In genomic region chr17:50903604-50904521, GRCh38 we compare ENCODE assay signal across 8 cellular contexts. TPM values are rescaled to one million over a fixed set of nuclear protein-coding genes. Genes with fewer than 3 reads are reported as not detected.
A peak's percentile ranks its signal among the peaks of the same experiment; 100 is the strongest.
DNase-seq lines count a peak whose midpoint lies in the region; ATAC-seq, FAIRE-seq and TF ChIP-seq lines count a peak whose summit lies in the region.

No MANE protein-coding gene starts in this region.

- FAIRE-seq in D721Med (lab: Jason Lieb, UNC), result no peak

- H3K36me3 Mint-ChIP-seq in activated CD8-positive, alpha-beta memory T cell treated with anti-CD3 and anti-CD28 coated beads, Interleukin-2, amount 10 ng/mL, durations not matched to agents 7 days and 5 days, result no peaks in the 10 kb centered on the region
- H3K36me3 Mint-ChIP-seq in activated CD4-positive, alpha-beta memory T cell treated with anti-CD3 and anti-CD28 coated beads, Interleukin-2, amount 10 ng/mL, durations not matched to agents 7 days and 5 days (ENCODE audit: low read depth), result no peaks in the 10 kb centered on the region
- H3K36me3 Mint-ChIP-seq in stimulated activated memory B cell treated with anti-CD40 and anti-IgM and Interleukin-4, amounts not matched to agents 10 μg/mL and 1 μg/mL and 100 μg/mL, for 72 hours, result no peaks in the 10 kb centered on the region

- no peaks in the 10 kb centered on the region for H3K27me3 Mint-ChIP-seq in activated CD8-positive, alpha-beta memory T cell treated with anti-CD3 and anti-CD28 coated beads, Interleukin-2, amount 10 ng/mL, durations not matched to agents 7 days and 5 days
- no peaks in the 10 kb centered on the region for H3K27me3 Mint-ChIP-seq in activated CD4-positive, alpha-beta memory T cell treated with anti-CD3 and anti-CD28 coated beads, Interleukin-2, amount 10 ng/mL, durations not matched to agents 7 days and 5 days
- H3K27me3 Mint-ChIP-seq in stimulated activated memory B cell treated with anti-CD40 and anti-IgM and Interleukin-4, amounts not matched to agents 10 μg/mL and 1 μg/mL and 100 μg/mL, for 72 hours, result no peaks in the 10 kb centered on the region

- POLR2A ChIA-PET in activated CD4-positive, alpha-beta memory T cell treated with anti-CD3 and anti-CD28 coated beads, Interleukin-2, amount 10 ng/mL, durations not matched to agents 7 days and 5 days (lab: Charles Lee), result interaction anchor here (0.7 to 15.2 kb wide), 6 partner anchors 15 to 45 kb away, joined by 3 to 298 read pairs (median 4); partner anchors contain the start of gene TOB1

- CTCF ChIA-PET in activated CD8-positive, alpha-beta memory T cell treated with anti-CD3 and anti-CD28 coated beads, Interleukin-2, amount 10 ng/mL, durations not matched to agents 7 days and 5 days (lab: Charles Lee), result interaction anchor here (1.1 to 2.1 kb wide), 4 partner anchors 32 to 45 kb away, joined by 3 to 7 read pairs (median 4); partner anchors contain the start of gene TOB1
- CTCF ChIA-PET in activated CD4-positive, alpha-beta memory T cell treated with anti-CD3 and anti-CD28 coated beads, Interleukin-2, amount 10 ng/mL, durations not matched to agents 7 days and 5 days (lab: Charles Lee), result no interaction called here

- H3K9me3 ChIP-seq in gastroesophageal sphincter, result no peaks in the 10 kb centered on the region

- H3K9me3 Mint-ChIP-seq in activated CD8-positive, alpha-beta memory T cell treated with anti-CD3 and anti-CD28 coated beads, Interleukin-2, amount 10 ng/mL, durations not matched to agents 7 days and 5 days (ENCODE audit: low read depth), result no peaks in the 10 kb centered on the region
- no peaks in the 10 kb centered on the region for H3K9me3 Mint-ChIP-seq in activated CD4-positive, alpha-beta memory T cell treated with anti-CD3 and anti-CD28 coated beads, Interleukin-2, amount 10 ng/mL, durations not matched to agents 7 days and 5 days
- H3K9me3 Mint-ChIP-seq in stimulated activated memory B cell treated with anti-CD40 and anti-IgM and Interleukin-4, amounts not matched to agents 10 μg/mL and 1 μg/mL and 100 μg/mL, for 72 hours, result no peaks in the 10 kb centered on the region

- H3K4me3 Mint-ChIP-seq in activated CD8-positive, alpha-beta memory T cell treated with anti-CD3 and anti-CD28 coated beads, Interleukin-2, amount 10 ng/mL, durations not matched to agents 7 days and 5 days, result peak overlapping the region; percentile 56
- H3K4me3 Mint-ChIP-seq in activated CD4-positive, alpha-beta memory T cell treated with anti-CD3 and anti-CD28 coated beads, Interleukin-2, amount 10 ng/mL, durations not matched to agents 7 days and 5 days, result peak overlapping the region; percentile 59
- H3K4me3 Mint-ChIP-seq in stimulated activated memory B cell treated with anti-CD40 and anti-IgM and Interleukin-4, amounts not matched to agents 10 μg/mL and 1 μg/mL and 100 μg/mL, for 72 hours, result peak overlapping the region; percentile 21

- H3K4me1 Mint-ChIP-seq in activated CD8-positive, alpha-beta memory T cell treated with anti-CD3 and anti-CD28 coated beads, Interleukin-2, amount 10 ng/mL, durations not matched to agents 7 days and 5 days, result peaks cover 45% of the 10 kb centered on the region
- H3K4me1 Mint-ChIP-seq in activated CD4-positive, alpha-beta memory T cell treated with anti-CD3 and anti-CD28 coated beads, Interleukin-2, amount 10 ng/mL, durations not matched to agents 7 days and 5 days, result peaks cover 61% of the 10 kb centered on the region
- peaks cover 23% of the 10 kb centered on the region for H3K4me1 Mint-ChIP-seq in stimulated activated memory B cell treated with anti-CD40 and anti-IgM and Interleukin-4, amounts not matched to agents 10 μg/mL and 1 μg/mL and 100 μg/mL, for 72 hours

- peak; percentile 86 for ATAC-seq in activated CD8-positive, alpha-beta memory T cell treated with anti-CD3 and anti-CD28 coated beads, Interleukin-2, amount 10 ng/mL, durations not matched to agents 7 days and 5 days
- ATAC-seq in gastroesophageal sphincter (peak; percentile 27), HG02642 (IDR thresholded peaks at IDR 0.05; ENCODE audit: poor library complexity, unreplicated experiment) (no peak)
- ATAC-seq in stimulated activated memory B cell treated with anti-CD40 and anti-IgM and Interleukin-4, amounts not matched to agents 10 μg/mL and 1 μg/mL and 100 μg/mL, for 72 hours, result peak; percentile 74

- no peaks in the 10 kb centered on the region for H3K36me3 ChIP-seq in gastroesophageal sphincter

- TF ChIP-seq CTCF in gastroesophageal sphincter (IDR thresholded peaks at IDR 0.05) (peak in 2 of 4 experiments; percentile 14 to 26), D721Med (IDR thresholded peaks at IDR 0.05; ENCODE audit: insufficient read depth, missing control alignments) (no peak)

- H3K4me1 ChIP-seq in gastroesophageal sphincter, result peaks cover 12 to 58% (median 21%) of the 10 kb centered on the region in 3 donors

- 22 to 48% methylated on average over 7 to 9 of the region's 10 CpGs for WGBS in gastroesophageal sphincter (ENCODE audit: low coverage in 1 of 2), 2 donors

- peak overlapping the region; percentile 91 to 99 (median 93) for H3K27ac ChIP-seq in gastroesophageal sphincter

- no peak for TF ChIP-seq EP300 in gastroesophageal sphincter (IDR thresholded peaks at IDR 0.05)

- no peaks in the 10 kb centered on the region for H3K27me3 ChIP-seq in gastroesophageal sphincter

- H3K4me3 ChIP-seq in gastroesophageal sphincter, result no peak overlapping the region

- peak overlapping the region; percentile 96 for H3K27ac Mint-ChIP-seq in activated CD8-positive, alpha-beta memory T cell treated with anti-CD3 and anti-CD28 coated beads, Interleukin-2, amount 10 ng/mL, durations not matched to agents 7 days and 5 days
- peak overlapping the region; percentile 85 for H3K27ac Mint-ChIP-seq in activated CD4-positive, alpha-beta memory T cell treated with anti-CD3 and anti-CD28 coated beads, Interleukin-2, amount 10 ng/mL, durations not matched to agents 7 days and 5 days
- peak overlapping the region; percentile 48 for H3K27ac Mint-ChIP-seq in stimulated activated memory B cell treated with anti-CD40 and anti-IgM and Interleukin-4, amounts not matched to agents 10 μg/mL and 1 μg/mL and 100 μg/mL, for 72 hours

- DNase-seq in activated CD8-positive, alpha-beta memory T cell treated with anti-CD3 and anti-CD28 coated beads, Interleukin-2, amount 10 ng/mL, durations not matched to agents 7 days and 5 days, result peak; percentile 76
- DNase-seq in activated CD8-positive, alpha-beta memory T cell treated with anti-CD3 and anti-CD28 coated beads for 24 hours, result no peak
- peak; percentile 60 for DNase-seq in activated CD4-positive, alpha-beta memory T cell treated with anti-CD3 and anti-CD28 coated beads, Interleukin-2, amount 10 ng/mL, durations not matched to agents 7 days and 5 days
- DNase-seq in cortex of kidney (lab: John Stamatoyannopoulos, UW) (no peak), D721Med (ENCODE audit: insufficient read length, low spot score) (no peak)

- TF ChIP-seq POLR2A in gastroesophageal sphincter (IDR thresholded peaks at IDR 0.05), result no peak

RNA-seq across cellular contexts. Expression of gene TOB1, which starts 37.7 kb away (rescaled TPM):
- 10 to 100 TPM; 34.1 to 47.5 TPM for total RNA-seq in activated CD8-positive, alpha-beta memory T cell treated with anti-CD3 and anti-CD28 coated beads, Interleukin-2, amount 10 ng/mL, durations not matched to agents 7 days and 5 days
- 100 to 1,000 TPM; 121 to 124 TPM for total RNA-seq in activated CD4-positive, alpha-beta memory T cell treated with anti-CD3 and anti-CD28 coated beads, Interleukin-2, amount 10 ng/mL, durations not matched to agents 7 days and 5 days
- total RNA-seq in gastroesophageal sphincter, result 10 to 100 TPM; 27.8 to 47.2 (median 29.6) TPM

Comparison
In these comparisons a context has a peak if more than half of its experiments do, and no peak if none do; other contexts are left out.
1. DNase-seq: peak in activated CD8-positive, alpha-beta memory T cell treated with anti-CD3 and anti-CD28 coated beads, Interleukin-2, amount 10 ng/mL, durations not matched to agents 7 days and 5 days (single experiment) and activated CD4-positive, alpha-beta memory T cell treated with anti-CD3 and anti-CD28 coated beads, Interleukin-2, amount 10 ng/mL, durations not matched to agents 7 days and 5 days (single experiment); none in activated CD8-positive, alpha-beta memory T cell treated with anti-CD3 and anti-CD28 coated beads for 24 hours (single experiment), cortex of kidney (single experiment) and D721Med (single experiment).
2. Peak in every context shown above with its lines, with median percentiles within 50 percentile points of each other: H3K27ac Mint-ChIP-seq and H3K4me3 Mint-ChIP-seq.